Comparison of ENCODE assay signal across 1 cellular context in the genomic region with DNA sequence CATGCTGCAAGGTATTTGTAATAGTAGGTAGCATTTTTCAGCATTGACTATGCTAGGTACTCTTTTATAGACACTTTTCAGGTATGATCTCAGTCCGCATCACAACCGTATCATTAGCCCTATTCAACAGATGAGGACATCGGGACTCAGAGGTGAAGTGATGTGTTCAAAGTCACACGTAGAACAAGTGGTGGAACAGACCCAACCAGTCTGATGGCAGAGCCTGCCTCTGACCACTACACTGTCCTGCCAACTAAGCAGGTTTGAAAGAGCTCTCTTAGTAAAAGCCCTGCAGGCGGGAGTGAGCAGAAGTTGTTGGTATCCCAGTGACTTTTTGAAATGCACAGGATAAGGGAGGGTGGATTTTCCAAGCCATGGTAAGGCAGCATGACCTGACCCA.
TF ChIP-seq lines count a peak whose summit lies in the region.

No MANE protein-coding gene starts in this region.

TF ChIP-seq in A549, 52 proteins besides CTCF, POLR2A, EP300 and RAD21 (continued from another document):
- TF ChIP-seq PBX3 (IDR thresholded peaks at IDR 0.05), result no peak
- TF ChIP-seq CEBPB (IDR thresholded peaks at IDR 0.05), result no peak
